ENCODE assay signal across 19 cellular contexts in the genomic region with DNA sequence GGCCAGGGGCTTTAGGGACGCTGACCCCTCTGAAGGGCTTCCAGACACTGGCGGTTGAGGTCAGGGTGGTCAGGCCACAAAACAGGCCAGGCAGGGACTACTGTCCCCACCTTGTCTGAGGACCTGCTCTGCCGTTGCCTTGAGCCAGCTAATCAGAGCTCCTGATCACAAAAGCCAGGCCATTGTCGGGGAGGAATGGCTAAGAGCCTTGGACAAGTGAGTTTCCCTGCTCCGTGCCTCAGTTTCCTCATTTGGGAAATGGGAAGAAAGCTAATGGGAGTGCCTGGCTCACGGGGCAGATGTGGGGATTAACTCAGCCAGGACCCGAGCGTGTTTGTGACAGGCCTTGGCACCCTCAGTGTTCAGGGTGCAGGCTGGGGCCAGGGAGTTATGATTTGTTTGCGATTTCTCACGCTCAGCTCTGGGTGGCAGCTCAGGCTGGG.
"Had no signal": no experiment of that assay in that cellular context is flagged by ENCODE, and none has a peak within 500 bp of the region (broad histone marks: within the 10 kb centered on the region; RNA-seq: fewer than 3 reads in every experiment).

No MANE protein-coding gene starts in this region.

- H3K27ac Mint-ChIP-seq: activated CD4-positive, alpha-beta T cell treated with anti-CD3 and anti-CD28 coated beads for 36 hours; activated T-helper 17 cell treated with anti-CD3 and anti-CD28 coated beads, Interleukin-2, amount 50 U/mL, for 72 hours; immature natural killer cell; natural killer cell had no signal

- H3K36me3 ChIP-seq: breast epithelium, gastroesophageal sphincter, heart right ventricle, sigmoid colon, spleen, tibial artery, uterus had no signal

- H3K9me3 Mint-ChIP-seq: activated T-helper 17 cell treated with anti-CD3 and anti-CD28 coated beads, Interleukin-2, amount 50 U/mL, for 72 hours; immature natural killer cell; natural killer cell had no signal

- H3K4me1 Mint-ChIP-seq: activated CD4-positive, alpha-beta T cell treated with anti-CD3 and anti-CD28 coated beads for 36 hours; activated T-helper 17 cell treated with anti-CD3 and anti-CD28 coated beads, Interleukin-2, amount 50 U/mL, for 72 hours; immature natural killer cell; natural killer cell had no signal

- DNase-seq: activated CD4-positive, alpha-beta T cell treated with anti-CD3 and anti-CD28 coated beads for 36 hours; activated CD4-positive, alpha-beta T cell treated with anti-CD3 and anti-CD28 coated beads, Interleukin-2, amount 50 U/mL, for 48 hours; activated naive CD4-positive, alpha-beta T cell treated with Interleukin-2 at 50 U/mL for 16 hours; anterior cingulate cortex; cortex of kidney; effector CD4-positive, alpha-beta T cell; heart right ventricle; immature natural killer cell; mesendoderm; natural killer cell; sigmoid colon; spleen; stimulated activated naive CD4-positive, alpha-beta T cell treated with Interleukin-2 at 50 U/mL for 16 hours; substantia nigra; tibial artery; uterus had no signal

- H3K4me3 Mint-ChIP-seq: activated CD4-positive, alpha-beta T cell treated with anti-CD3 and anti-CD28 coated beads for 36 hours; activated T-helper 17 cell treated with anti-CD3 and anti-CD28 coated beads, Interleukin-2, amount 50 U/mL, for 72 hours; immature natural killer cell; natural killer cell had no signal

- H3K27me3 Mint-ChIP-seq: activated CD4-positive, alpha-beta T cell treated with anti-CD3 and anti-CD28 coated beads for 36 hours had no signal

- H3K36me3 Mint-ChIP-seq: immature natural killer cell, natural killer cell had no signal

- H3K4me3 ChIP-seq: breast epithelium, gastroesophageal sphincter, heart right ventricle, sigmoid colon, spleen, tibial artery, uterus had no signal

- H3K9me3 ChIP-seq: breast epithelium, gastroesophageal sphincter, sigmoid colon had no signal

- ATAC-seq: activated CD4-positive, alpha-beta T cell treated with anti-CD3 and anti-CD28 coated beads for 36 hours; activated T-helper 17 cell treated with anti-CD3 and anti-CD28 coated beads, Interleukin-2, amount 50 U/mL, for 72 hours; heart right ventricle; natural killer cell had no signal

- H3K27me3 ChIP-seq: breast epithelium, gastroesophageal sphincter, heart right ventricle, sigmoid colon, spleen, tibial artery, uterus had no signal

- H3K27ac ChIP-seq: breast epithelium, gastroesophageal sphincter, heart right ventricle, spleen, tibial artery, uterus had no signal
